14 cellular contexts compared by ENCODE assay signal in the genomic region with DNA sequence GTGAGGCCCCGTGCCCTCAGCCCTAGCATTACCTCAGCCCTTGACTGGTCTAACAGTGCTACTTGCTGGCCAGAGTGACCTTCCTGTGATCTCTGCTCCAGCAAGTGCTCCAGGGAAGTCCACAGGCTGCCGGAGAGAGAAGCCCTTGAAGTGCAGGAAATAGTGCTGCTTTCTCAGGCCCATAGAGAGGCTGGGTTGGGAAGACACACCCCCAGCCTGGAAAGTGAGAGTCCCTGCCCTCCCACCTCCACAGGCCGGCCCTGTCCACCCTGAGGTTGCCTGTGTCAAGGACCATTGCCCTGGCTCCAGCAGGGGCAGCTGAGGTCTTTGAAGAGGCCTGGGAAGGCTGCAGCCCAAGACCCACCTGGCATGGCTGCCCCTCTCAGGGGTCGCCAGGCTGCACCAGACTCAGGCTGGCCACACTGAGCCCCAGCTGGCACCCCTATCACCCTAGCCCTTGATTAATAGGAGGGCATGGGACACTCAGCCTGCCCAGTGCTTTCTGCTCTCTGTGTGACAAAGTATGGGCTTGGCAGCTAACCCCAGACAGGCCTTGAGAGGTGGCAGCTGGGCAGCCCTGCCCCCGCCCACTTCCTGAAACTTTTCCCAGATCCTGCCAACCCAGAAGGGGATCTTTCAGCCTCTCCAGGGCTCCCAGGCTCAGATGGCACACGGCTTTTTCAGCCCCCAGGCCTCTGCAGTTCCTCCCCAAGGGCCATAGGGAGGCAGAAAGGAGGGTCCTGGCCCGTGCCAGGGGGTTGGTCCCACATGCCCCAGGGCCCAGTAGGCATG. TPM values are rescaled to one million over a fixed set of nuclear protein-coding genes. Genes with fewer than 3 reads are reported as not detected.
DNase-seq lines count a peak whose midpoint lies in the region; ATAC-seq and TF ChIP-seq lines count a peak whose summit lies in the region.
"Had no signal": no experiment of that assay in that cellular context is flagged by ENCODE, and none has a peak within 500 bp of the region (broad histone marks: within the 10 kb centered on the region; RNA-seq: fewer than 3 reads in every experiment).

No MANE protein-coding gene starts in this region.

- H3K27ac ChIP-seq in muscle layer of duodenum (ENCODE audit: low read length), result peak overlapping the region; percentile 88
- peak overlapping the region; percentile 81 for H3K27ac ChIP-seq in vagina

- H3K36me3 ChIP-seq in muscle layer of duodenum (ENCODE audit: control insufficient read depth in 1 of 2, insufficient read depth in 2 of 2, low read length in 2 of 2), result peaks cover 0 to 7% of the 10 kb centered on the region in 2 donors
- no peaks in the 10 kb centered on the region for H3K36me3 ChIP-seq in vagina

- no peak for ATAC-seq in activated CD8-positive, alpha-beta memory T cell treated with anti-CD3 and anti-CD28 coated beads, Interleukin-2, amount 10 ng/mL, durations not matched to agents 7 days and 5 days
- ATAC-seq: T-cell had no signal

- DNase-seq in activated CD8-positive, alpha-beta memory T cell treated with anti-CD3 and anti-CD28 coated beads, Interleukin-2, amount 10 ng/mL, durations not matched to agents 7 days and 5 days, result no peak
- DNase-seq in activated CD8-positive, alpha-beta memory T cell treated with anti-CD3 and anti-CD28 coated beads, Interleukin-2, amount 50 U/mL, for 48 hours, result no peak
- DNase-seq in endothelial cell (ENCODE audit: low spot score) (peak; percentile 41), vagina (ENCODE audit: extremely low spot score in 2 of 2) (no peak), COR-L47 (lab: John Stamatoyannopoulos, UW) (no peak), KBM-7 (no peak)
- DNase-seq in NK-92 treated with Interleukin-12 subunit alpha and Interleukin-12 subunit beta, amount 100 ng/mL, for 24 hours (lab: John Stamatoyannopoulos, UW), result no peak
- DNase-seq: activated effector memory CD4-positive, alpha-beta T cell treated with Interleukin-2 at 50 U/mL for 16 hours; NCI-H1105 treated with DMSO at 0.1 percent for 48 hours; T-cell had no signal

- H3K4me1 Mint-ChIP-seq in activated CD8-positive, alpha-beta memory T cell treated with anti-CD3 and anti-CD28 coated beads, Interleukin-2, amount 10 ng/mL, durations not matched to agents 7 days and 5 days, result peaks cover 13% of the 10 kb centered on the region
- H3K4me1 Mint-ChIP-seq in endothelial cell (ENCODE audit: unreplicated experiment), result peaks cover 23% of the 10 kb centered on the region

- TF ChIP-seq CTCF in endothelial cell (IDR thresholded peaks at IDR 0.05; ENCODE audit: unreplicated experiment) (no peak), vagina (IDR thresholded peaks at IDR 0.05) (no peak)

- H3K27ac Mint-ChIP-seq in activated CD8-positive, alpha-beta memory T cell treated with anti-CD3 and anti-CD28 coated beads, Interleukin-2, amount 10 ng/mL, durations not matched to agents 7 days and 5 days, result peak overlapping the region; percentile 2
- peak overlapping the region; percentile 7 for H3K27ac Mint-ChIP-seq in endothelial cell (ENCODE audit: unreplicated experiment)

- H3K4me1 ChIP-seq in muscle layer of duodenum (ENCODE audit: control insufficient read depth in 1 of 2, insufficient read depth in 2 of 2, low read length in 2 of 2) (peaks cover 51 to 67% of the 10 kb centered on the region in 2 donors), vagina (peaks cover 90% of the 10 kb centered on the region)

- no peaks in the 10 kb centered on the region for H3K27me3 Mint-ChIP-seq in activated CD8-positive, alpha-beta memory T cell treated with anti-CD3 and anti-CD28 coated beads, Interleukin-2, amount 10 ng/mL, durations not matched to agents 7 days and 5 days
- peaks cover 9% of the 10 kb centered on the region for H3K27me3 Mint-ChIP-seq in endothelial cell (ENCODE audit: unreplicated experiment)
- H3K27me3 Mint-ChIP-seq: T-cell had no signal

- H3K4me3 Mint-ChIP-seq in activated CD8-positive, alpha-beta memory T cell treated with anti-CD3 and anti-CD28 coated beads, Interleukin-2, amount 10 ng/mL, durations not matched to agents 7 days and 5 days, result no peak overlapping the region
- no peak overlapping the region for H3K4me3 Mint-ChIP-seq in endothelial cell (ENCODE audit: unreplicated experiment)
- H3K4me3 Mint-ChIP-seq: T-cell had no signal

- no peaks in the 10 kb centered on the region for H3K36me3 Mint-ChIP-seq in activated CD8-positive, alpha-beta memory T cell treated with anti-CD3 and anti-CD28 coated beads, Interleukin-2, amount 10 ng/mL, durations not matched to agents 7 days and 5 days
- H3K36me3 Mint-ChIP-seq in endothelial cell (ENCODE audit: low read depth, unreplicated experiment), result peaks cover 9% of the 10 kb centered on the region

- H3K27me3 ChIP-seq in muscle layer of duodenum (ENCODE audit: low read depth, low read length) (no peaks in the 10 kb centered on the region), vagina (no peaks in the 10 kb centered on the region)

- CTCF ChIA-PET in activated CD8-positive, alpha-beta memory T cell treated with anti-CD3 and anti-CD28 coated beads, Interleukin-2, amount 10 ng/mL, durations not matched to agents 7 days and 5 days (lab: Charles Lee), result no interaction called here

- intact Hi-C loops in vagina (cut with DNase I), result no loop called here

- in situ Hi-C loops in KBM-7 (cut with MboI; ENCODE audit: low pct_unique_long_range_greater_than_20kb, low sequenced_read_pairs), result no loop called here

- no peaks in the 10 kb centered on the region for H3K9me3 Mint-ChIP-seq in activated CD8-positive, alpha-beta memory T cell treated with anti-CD3 and anti-CD28 coated beads, Interleukin-2, amount 10 ng/mL, durations not matched to agents 7 days and 5 days (ENCODE audit: low read depth)
- H3K9me3 Mint-ChIP-seq in endothelial cell (ENCODE audit: unreplicated experiment), result no peaks in the 10 kb centered on the region
- H3K9me3 Mint-ChIP-seq: T-cell had no signal

- H3K4me3 ChIP-seq in muscle layer of duodenum (ENCODE audit: low read depth in 1 of 2, low read length in 2 of 2) (peak overlapping the region in 1 of 2 donors; percentile 13), vagina (no peak overlapping the region)
- H3K4me3 ChIP-seq: smooth muscle cell had no signal

- no peak for TF ChIP-seq POLR2A in vagina (IDR thresholded peaks at IDR 0.05)

- H3K9me3 ChIP-seq in muscle layer of duodenum (ENCODE audit: control insufficient read depth in 1 of 2, low read length in 2 of 2) (no peaks in the 10 kb centered on the region), vagina (no peaks in the 10 kb centered on the region)

RNA-seq across cellular contexts. Expression of a gene that starts 21.7 kb away (rescaled TPM):
- 10 to 100 TPM; 42.1 to 58.3 TPM for total RNA-seq in activated CD8-positive, alpha-beta memory T cell treated with anti-CD3 and anti-CD28 coated beads, Interleukin-2, amount 10 ng/mL, durations not matched to agents 7 days and 5 days
- total RNA-seq in endothelial cell (ENCODE audit: unreplicated experiment) (107 TPM), vagina (110 TPM)

RNA-seq across cellular contexts. Expression of a gene that starts 24.1 kb away (rescaled TPM):
- not detected for total RNA-seq in activated CD8-positive, alpha-beta memory T cell treated with anti-CD3 and anti-CD28 coated beads, Interleukin-2, amount 10 ng/mL, durations not matched to agents 7 days and 5 days
- total RNA-seq in endothelial cell (ENCODE audit: unreplicated experiment) (not detected), vagina (not detected)
- total RNA-seq: fibroblast of villous mesenchyme, smooth muscle cell, T-cell, ureter had no signal

RNA-seq across cellular contexts. Expression of a gene that starts 28.3 kb away (rescaled TPM):
- under 1 TPM in 1 of 2 experiments, not detected in 1; 0.14 TPM for total RNA-seq in activated CD8-positive, alpha-beta memory T cell treated with anti-CD3 and anti-CD28 coated beads, Interleukin-2, amount 10 ng/mL, durations not matched to agents 7 days and 5 days
- total RNA-seq in endothelial cell (ENCODE audit: unreplicated experiment) (3.3 TPM), vagina (30.2 TPM)
- total RNA-seq: fibroblast of villous mesenchyme, smooth muscle cell had no signal

RNA-seq across cellular contexts. Expression of a gene that starts 43.0 kb away (rescaled TPM):
- total RNA-seq in activated CD8-positive, alpha-beta memory T cell treated with anti-CD3 and anti-CD28 coated beads, Interleukin-2, amount 10 ng/mL, durations not matched to agents 7 days and 5 days, result under 1 TPM; 0.41 to 0.49 TPM
- total RNA-seq in endothelial cell (ENCODE audit: unreplicated experiment), result 7.2 TPM
- 22.3 TPM for total RNA-seq in vagina
